Comparison of ENCODE assay signal across 10 cellular contexts in the genomic region with DNA sequence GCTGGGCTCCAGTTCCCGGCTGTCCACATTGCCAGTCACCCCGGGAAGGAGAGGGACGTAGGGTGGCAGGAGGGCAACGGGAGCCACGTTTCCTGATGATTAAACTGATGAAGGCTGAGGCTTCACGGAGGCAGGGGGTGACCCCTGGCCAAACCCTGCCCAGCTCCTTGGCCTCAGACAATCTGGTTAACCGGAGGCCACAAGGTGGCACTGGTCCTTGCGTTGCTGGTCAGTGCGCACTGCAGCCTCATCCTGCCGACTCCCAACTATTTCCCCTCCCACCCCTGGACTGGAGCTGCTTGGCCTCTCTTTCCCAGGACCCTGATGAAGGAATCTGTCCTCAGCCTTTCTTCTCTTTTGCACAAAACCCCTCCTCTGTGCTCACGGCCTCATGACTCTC.
DNase-seq lines count a peak whose midpoint lies in the region; ATAC-seq and TF ChIP-seq lines count a peak whose summit lies in the region.
"Had no signal": no experiment of that assay in that cellular context is flagged by ENCODE, and none has a peak within 500 bp of the region (broad histone marks: within the 10 kb centered on the region; RNA-seq: fewer than 3 reads in every experiment).

No MANE protein-coding gene starts in this region.

- no peaks in the 10 kb centered on the region for H3K9me3 Mint-ChIP-seq in WTC11
- no peaks in the 10 kb centered on the region for H3K9me3 Mint-ChIP-seq in activated CD4-positive, alpha-beta T cell treated with anti-CD3 and anti-CD28 coated beads for 36 hours (ENCODE audit: low read depth)
- H3K9me3 Mint-ChIP-seq: T-helper 1 cell treated with Interleukin-12 subunit alpha and Interleukin-12 subunit beta and Interleukin-4 antibody, amounts not matched to agents 30 μg/mL and 1 μg/mL, for 36 hours had no signal

- no peak for TF ChIP-seq POLR2A in spleen (IDR thresholded peaks at IDR 0.05)

- no peak overlapping the region for H3K4me3 Mint-ChIP-seq in WTC11
- H3K4me3 Mint-ChIP-seq in activated CD4-positive, alpha-beta T cell treated with anti-CD3 and anti-CD28 coated beads for 36 hours = no peak overlapping the region
- H3K4me3 Mint-ChIP-seq: T-helper 1 cell treated with Interleukin-12 subunit alpha and Interleukin-12 subunit beta and Interleukin-4 antibody, amounts not matched to agents 30 μg/mL and 1 μg/mL, for 36 hours had no signal

- peaks cover 0 to 9% (median 0%) of the 10 kb centered on the region in 6 donors for H3K36me3 ChIP-seq in spleen
- H3K36me3 ChIP-seq: HAP-1 had no signal

- intact Hi-C loops in left ventricle myocardium superior (cut with micrococcal nuclease) (no loop called here), spleen (cut with DNase I; ENCODE audit: low total_unique reads) (no loop called here)
- intact Hi-C loops in activated CD4-positive, alpha-beta T cell treated with anti-CD3 and anti-CD28 coated beads for 36 hours (cut with DNase I, micrococcal nuclease) = no loop called here

- peak; percentile 75 for ATAC-seq in WTC11
- peak; percentile 88 for ATAC-seq in left ventricle myocardium superior
- ATAC-seq in activated CD4-positive, alpha-beta T cell treated with anti-CD3 and anti-CD28 coated beads for 36 hours = no peak

- CTCF ChIA-PET in WTC11 (lab: Charles Lee) = interaction anchor here (0.6 to 7.8 kb wide), 36 partner anchors 10 to 601 kb away, joined by 3 to 149 read pairs (median 6); partner anchors contain the start of genes PDE2A and STARD10
- CTCF ChIA-PET in activated CD4-positive, alpha-beta T cell treated with anti-CD3 and anti-CD28 coated beads for 36 hours (lab: Charles Lee) = interaction anchor here (1.7 kb wide), 1 partner anchor 10 kb away, joined by 7 read pairs; no protein-coding TSS in a partner anchor

- peak overlapping the region in 6 of 8 donors; percentile 13 to 71 (median 42) for H3K27ac ChIP-seq in spleen

- peaks cover 11 to 84% (median 49%) of the 10 kb centered on the region in 6 donors for H3K4me1 ChIP-seq in spleen
- H3K4me1 ChIP-seq: HAP-1 had no signal

- no peaks in the 10 kb centered on the region for H3K36me3 Mint-ChIP-seq in WTC11
- H3K36me3 Mint-ChIP-seq in activated CD4-positive, alpha-beta T cell treated with anti-CD3 and anti-CD28 coated beads for 36 hours (ENCODE audit: low read depth) = no peaks in the 10 kb centered on the region

- peaks cover 13% of the 10 kb centered on the region for H3K27me3 Mint-ChIP-seq in WTC11 (ENCODE audit: low read depth)
- no peaks in the 10 kb centered on the region for H3K27me3 Mint-ChIP-seq in activated CD4-positive, alpha-beta T cell treated with anti-CD3 and anti-CD28 coated beads for 36 hours

- in situ Hi-C loops in GM13977 (cut with MboI; ENCODE audit: low pct_unique_long_range_greater_than_20kb, low sequenced_read_pairs, unreplicated experiment) = no loop called here

- peaks cover 0 to 17% (median 0%) of the 10 kb centered on the region in 7 donors for H3K27me3 ChIP-seq in spleen (replicated peaks in 1 of 7)

- POLR2A ChIA-PET in WTC11 (lab: Charles Lee) = interaction anchor here (0.6 to 1.3 kb wide), 5 partner anchors 9 to 85 kb away, joined by 3 to 4 read pairs (median 4); no protein-coding TSS in a partner anchor
- POLR2A ChIA-PET in activated CD4-positive, alpha-beta T cell treated with anti-CD3 and anti-CD28 coated beads for 36 hours (lab: Charles Lee) = no interaction called here

- peak; percentile 18 for TF ChIP-seq CTCF in GM13977 (IDR thresholded peaks at IDR 0.05; ENCODE audit: extremely low read depth, insufficient read depth, missing control alignments)
- peak; percentile 15; the same call in 1 of the 2 replicates for TF ChIP-seq CTCF in WTC11 (IDR thresholded peaks at IDR 0.05)
- TF ChIP-seq CTCF in spleen (IDR thresholded peaks at IDR 0.05 in 8 of 11, conservative IDR thresholded peaks at IDR 0.05 in 3 of 11) = peak; percentile 7 to 66 (median 55)

- DNase-seq in GM13977 (ENCODE audit: low spot score) (no peak), WTC11 (ENCODE audit: low spot score) (peak; percentile 68), left ventricle myocardium superior (peak; percentile 78), spleen (no peak), NCI-H226 (no peak)
- DNase-seq in stimulated activated CD4-positive, alpha-beta T cell treated with anti-CD3 and anti-CD28 coated beads, Interleukin-2, amount 100 ng/mL, for 48 hours = no peak
- no peak for DNase-seq in stimulated activated CD8-positive, alpha-beta memory T cell treated with anti-CD3 and anti-CD28 coated beads, Interleukin-4, amount 100 ng/mL, for 48 hours
- DNase-seq in activated CD4-positive, alpha-beta T cell treated with anti-CD3 and anti-CD28 coated beads for 36 hours = no peak

- H3K4me1 Mint-ChIP-seq in WTC11 = peaks cover 35% of the 10 kb centered on the region
- H3K4me1 Mint-ChIP-seq in activated CD4-positive, alpha-beta T cell treated with anti-CD3 and anti-CD28 coated beads for 36 hours = no peaks in the 10 kb centered on the region

- H3K9me3 ChIP-seq in spleen = no peaks in the 10 kb centered on the region
- H3K9me3 ChIP-seq: HAP-1 had no signal

- 44 to 54% (median 50%) methylated on average over 11 of the region's 11 CpGs for WGBS in spleen, 5 donors

- no peak overlapping the region for H3K27ac Mint-ChIP-seq in WTC11
- no peak overlapping the region for H3K27ac Mint-ChIP-seq in activated CD4-positive, alpha-beta T cell treated with anti-CD3 and anti-CD28 coated beads for 36 hours
- H3K27ac Mint-ChIP-seq: T-helper 1 cell treated with Interleukin-12 subunit alpha and Interleukin-12 subunit beta and Interleukin-4 antibody, amounts not matched to agents 30 μg/mL and 1 μg/mL, for 36 hours had no signal

- no peak overlapping the region for H3K4me3 ChIP-seq in spleen
- H3K4me3 ChIP-seq: HAP-1 had no signal

TF ChIP-seq in WTC11, 78 proteins besides CTCF, POLR2A, EP300 and RAD21 (continues in another document):
- TF ChIP-seq NR2C2 (CRISPR knock-in tag; IDR thresholded peaks at IDR 0.05) (no peak), TEAD4 (CRISPR knock-in tag; IDR thresholded peaks at IDR 0.05) (no peak), E2F5 (CRISPR knock-in tag; IDR thresholded peaks at IDR 0.05) (no peak), SP1 (CRISPR knock-in tag; conservative IDR thresholded peaks at IDR 0.05) (no peak), ATF1 (CRISPR knock-in tag; IDR thresholded peaks at IDR 0.05) (no peak), TEAD1 (CRISPR knock-in tag; IDR thresholded peaks at IDR 0.05) (no peak), RELA (CRISPR knock-in tag; IDR thresholded peaks at IDR 0.05; ENCODE audit: borderline replicate concordance) (no peak), ZBTB21 (CRISPR knock-in tag; IDR thresholded peaks at IDR 0.05; ENCODE audit: borderline replicate concordance) (no peak), NR1H2 (CRISPR knock-in tag; IDR thresholded peaks at IDR 0.05) (no peak), USF1 (CRISPR knock-in tag; IDR thresholded peaks at IDR 0.05) (no peak)
- TF ChIP-seq, protein P1, sequence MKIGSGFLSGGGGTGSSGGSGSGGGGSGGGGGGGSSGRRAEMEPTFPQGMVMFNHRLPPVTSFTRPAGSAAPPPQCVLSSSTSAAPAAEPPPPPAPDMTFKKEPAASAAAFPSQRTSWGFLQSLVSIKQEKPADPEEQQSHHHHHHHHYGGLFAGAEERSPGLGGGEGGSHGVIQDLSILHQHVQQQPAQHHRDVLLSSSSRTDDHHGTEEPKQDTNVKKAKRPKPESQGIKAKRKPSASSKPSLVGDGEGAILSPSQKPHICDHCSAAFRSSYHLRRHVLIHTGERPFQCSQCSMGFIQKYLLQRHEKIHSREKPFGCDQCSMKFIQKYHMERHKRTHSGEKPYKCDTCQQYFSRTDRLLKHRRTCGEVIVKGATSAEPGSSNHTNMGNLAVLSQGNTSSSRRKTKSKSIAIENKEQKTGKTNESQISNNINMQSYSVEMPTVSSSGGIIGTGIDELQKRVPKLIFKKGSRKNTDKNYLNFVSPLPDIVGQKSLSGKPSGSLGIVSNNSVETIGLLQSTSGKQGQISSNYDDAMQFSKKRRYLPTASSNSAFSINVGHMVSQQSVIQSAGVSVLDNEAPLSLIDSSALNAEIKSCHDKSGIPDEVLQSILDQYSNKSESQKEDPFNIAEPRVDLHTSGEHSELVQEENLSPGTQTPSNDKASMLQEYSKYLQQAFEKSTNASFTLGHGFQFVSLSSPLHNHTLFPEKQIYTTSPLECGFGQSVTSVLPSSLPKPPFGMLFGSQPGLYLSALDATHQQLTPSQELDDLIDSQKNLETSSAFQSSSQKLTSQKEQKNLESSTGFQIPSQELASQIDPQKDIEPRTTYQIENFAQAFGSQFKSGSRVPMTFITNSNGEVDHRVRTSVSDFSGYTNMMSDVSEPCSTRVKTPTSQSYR (CRISPR knock-in tag; IDR thresholded peaks at IDR 0.05) = no peak
- TF ChIP-seq, protein P2, sequence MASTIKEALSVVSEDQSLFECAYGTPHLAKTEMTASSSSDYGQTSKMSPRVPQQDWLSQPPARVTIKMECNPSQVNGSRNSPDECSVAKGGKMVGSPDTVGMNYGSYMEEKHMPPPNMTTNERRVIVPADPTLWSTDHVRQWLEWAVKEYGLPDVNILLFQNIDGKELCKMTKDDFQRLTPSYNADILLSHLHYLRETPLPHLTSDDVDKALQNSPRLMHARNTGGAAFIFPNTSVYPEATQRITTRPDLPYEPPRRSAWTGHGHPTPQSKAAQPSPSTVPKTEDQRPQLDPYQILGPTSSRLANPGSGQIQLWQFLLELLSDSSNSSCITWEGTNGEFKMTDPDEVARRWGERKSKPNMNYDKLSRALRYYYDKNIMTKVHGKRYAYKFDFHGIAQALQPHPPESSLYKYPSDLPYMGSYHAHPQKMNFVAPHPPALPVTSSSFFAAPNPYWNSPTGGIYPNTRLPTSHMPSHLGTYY (CRISPR knock-in tag; IDR thresholded peaks at IDR 0.05) = no peak

Comparison
In these comparisons a context has a peak if more than half of its experiments do, and no peak if none do; other contexts are left out.
1. DNase-seq: peak in WTC11 (single experiment) and left ventricle myocardium superior (single experiment); none in GM13977 (single experiment), spleen (single experiment), stimulated activated CD4-positive, alpha-beta T cell treated with anti-CD3 and anti-CD28 coated beads, Interleukin-2, amount 100 ng/mL, for 48 hours (0 of 2), stimulated activated CD8-positive, alpha-beta memory T cell treated with anti-CD3 and anti-CD28 coated beads, Interleukin-4, amount 100 ng/mL, for 48 hours (single experiment), activated CD4-positive, alpha-beta T cell treated with anti-CD3 and anti-CD28 coated beads for 36 hours (single experiment) and NCI-H226 (single experiment).
2. Peak in every context shown above with its lines, with median percentiles within 50 percentile points of each other: CTCF ChIP-seq.